ENCODE assay signal across 17 cellular contexts in the genomic region with DNA sequence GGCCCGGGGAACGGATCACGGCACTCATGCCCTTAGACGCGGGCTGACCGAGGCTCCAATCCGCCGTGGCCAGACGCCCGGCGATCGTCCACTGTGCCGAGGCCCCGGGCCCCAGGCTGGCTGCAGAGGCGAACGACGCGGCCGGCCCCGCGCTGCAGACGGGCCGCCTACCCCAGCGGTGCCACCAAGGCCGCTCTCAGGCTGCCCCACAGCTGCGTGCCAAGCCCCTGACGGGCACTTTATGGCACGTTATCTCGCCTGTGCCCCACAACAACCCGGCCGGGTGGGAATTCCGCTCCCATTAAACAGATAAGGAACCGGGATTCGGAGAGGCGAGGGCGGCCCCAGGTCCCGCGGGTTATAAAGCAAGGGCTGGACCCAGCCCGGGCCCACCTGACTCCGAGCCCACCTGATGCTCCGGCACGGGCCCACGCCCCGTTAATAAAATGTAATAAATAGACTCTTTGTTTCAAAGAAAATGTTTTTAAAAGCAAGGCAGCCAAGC.
DNase-seq lines count a peak whose midpoint lies in the region; ATAC-seq and TF ChIP-seq lines count a peak whose summit lies in the region.
"Had no signal": no experiment of that assay in that cellular context is flagged by ENCODE, and none has a peak within 500 bp of the region (broad histone marks: within the 10 kb centered on the region; RNA-seq: fewer than 3 reads in every experiment).

No MANE protein-coding gene starts in this region.

- intact Hi-C loops in Right ventricle myocardium inferior (cut with DNase I) = no loop called here
- intact Hi-C loops in left ventricle myocardium inferior (cut with micrococcal nuclease) = no loop called here
- intact Hi-C loops in posterior vena cava (cut with DNase I) = no loop called here

- no peaks in the 10 kb centered on the region for H3K9me3 ChIP-seq in right atrium auricular region
- no peaks in the 10 kb centered on the region for H3K9me3 ChIP-seq in left ventricle myocardium inferior (replicated peaks)
- H3K9me3 ChIP-seq: tibial artery had no signal

- no peak for TF ChIP-seq CTCF in right atrium auricular region (IDR thresholded peaks at IDR 0.05)
- no peak for TF ChIP-seq CTCF in left ventricle myocardium inferior (IDR thresholded peaks at IDR 0.05; ENCODE audit: borderline replicate concordance)

- ATAC-seq in Right ventricle myocardium inferior (no peak), HG03460 (IDR thresholded peaks at IDR 0.05; ENCODE audit: unreplicated experiment) (no peak)

- H3K27ac ChIP-seq in right atrium auricular region (no peak overlapping the region), left ventricle myocardium inferior (replicated peaks) (no peak overlapping the region), substantia nigra (ENCODE audit: low read depth, low read length, poor library complexity, severe bottlenecking) (no peak overlapping the region)
- H3K27ac ChIP-seq: tibial artery had no signal

- H3K27me3 ChIP-seq in right atrium auricular region = no peaks in the 10 kb centered on the region
- peaks cover 31% of the 10 kb centered on the region for H3K27me3 ChIP-seq in left ventricle myocardium inferior (ENCODE audit: low read depth)

- H3K4me1 ChIP-seq in right atrium auricular region (no peaks in the 10 kb centered on the region), left ventricle myocardium inferior (no peaks in the 10 kb centered on the region)
- H3K4me1 ChIP-seq: tibial artery had no signal

- H3K36me3 ChIP-seq in right atrium auricular region (no peaks in the 10 kb centered on the region), left ventricle myocardium inferior (no peaks in the 10 kb centered on the region)
- H3K36me3 ChIP-seq: tibial artery had no signal

- DNase-seq in Right ventricle myocardium inferior (ENCODE audit: missing footprints) = peak; percentile 49
- no peak for DNase-seq in right atrium auricular region (ENCODE audit: low spot score)
- DNase-seq in left ventricle myocardium inferior = peak; percentile 11
- DNase-seq in posterior vena cava (ENCODE audit: low spot score) = peak; percentile 57
- no peak for DNase-seq in substantia nigra (lab: John Stamatoyannopoulos, UW)
- no peak for DNase-seq in NCI-H524 (lab: John Stamatoyannopoulos, UW)
- DNase-seq in occipital lobe (lab: John Stamatoyannopoulos, UW) = no peak
- DNase-seq: activated CD4-positive, alpha-beta T cell treated with anti-CD3 and anti-CD28 coated beads, Interleukin-2, amount 50 U/mL, for 1 hour; activated CD8-positive, alpha-beta memory T cell treated with anti-CD3 and anti-CD28 coated beads, Interleukin-2, amount 50 U/mL, for 48 hours; anterior cingulate cortex; mesenchymal stem cell; NCI-H1417 treated with DMSO at 0.1 percent for 48 hours; NCI-H524 treated with DMSO at 0.1 percent for 48 hours; nephron progenitor cell; stimulated activated CD4-positive, alpha-beta T cell treated with anti-CD3 and anti-CD28 coated beads, Interleukin-15, amount 100 ng/mL, for 24 hours had no signal

- H3K4me3 ChIP-seq in right atrium auricular region = no peak overlapping the region
- H3K4me3 ChIP-seq in left ventricle myocardium inferior = no peak overlapping the region
- H3K4me3 ChIP-seq: tibial artery had no signal

Comparison
In these comparisons a context has a peak if more than half of its experiments do, and no peak if none do; other contexts are left out.
1. DNase-seq: peak in Right ventricle myocardium inferior (single experiment), left ventricle myocardium inferior (single experiment) and posterior vena cava (single experiment); none in right atrium auricular region (single experiment), substantia nigra (0 of 49), NCI-H524 (0 of 2) and occipital lobe (single experiment).